In the genomic region with DNA sequence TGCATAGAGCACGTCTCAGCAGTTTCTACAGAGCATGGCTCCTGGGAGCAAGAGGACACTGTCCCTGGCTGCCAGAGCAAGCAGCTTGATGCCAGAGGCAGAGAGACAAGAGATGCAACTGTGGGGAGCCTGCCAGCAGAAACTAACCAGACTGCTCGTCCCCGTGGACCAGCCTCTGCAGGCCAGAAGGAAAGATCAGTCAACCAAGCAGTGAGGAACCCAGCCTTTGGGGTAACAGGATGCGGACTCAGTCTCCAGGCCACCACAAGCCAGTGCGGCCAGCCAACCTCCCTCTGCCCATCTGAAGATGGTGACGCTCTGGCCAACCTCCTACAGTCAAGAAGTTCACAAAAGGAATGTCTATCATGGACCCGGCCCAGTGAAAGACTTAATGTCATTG, we compare ENCODE assay signal across 11 cellular contexts. TPM values are rescaled to one million over a fixed set of nuclear protein-coding genes. Genes with fewer than 3 reads are reported as not detected.
DNase-seq lines count a peak whose midpoint lies in the region; ATAC-seq, FAIRE-seq and TF ChIP-seq lines count a peak whose summit lies in the region.
"Had no signal": no experiment of that assay in that cellular context is flagged by ENCODE, and none has a peak within 500 bp of the region (broad histone marks: within the 10 kb centered on the region; RNA-seq: fewer than 3 reads in every experiment).

No MANE protein-coding gene starts in this region.

- H3K4me1 ChIP-seq in right lobe of liver (peaks cover 0 to 73% (median 36%) of the 10 kb centered on the region in 4 donors), transverse colon (peaks cover 41 to 83% (median 72%) of the 10 kb centered on the region in 4 donors)

- H3K27ac ChIP-seq in right lobe of liver (peak overlapping the region in 1 of 3 donors; percentile 65), transverse colon (peak overlapping the region; percentile 14 to 69 (median 24))

- no peaks in the 10 kb centered on the region for H3K27me3 Mint-ChIP-seq in activated naive CD8-positive, alpha-beta T cell

- H3K27me3 ChIP-seq in right lobe of liver, result no peaks in the 10 kb centered on the region
- no peaks in the 10 kb centered on the region for H3K27me3 ChIP-seq in transverse colon

- TF ChIP-seq EP300 in transverse colon (IDR thresholded peaks at IDR 0.05; ENCODE audit: low read depth), result no peak

- DNase-seq in Right ventricle myocardium superior (peak; percentile 64), left cardiac atrium (no peak), right lobe of liver (peak in 2 of 3 donors; percentile 76 to 83), transverse colon (no peak), GM12892 (ENCODE audit: insufficient read length) (no peak), NAMALWA (ENCODE audit: low spot score) (no peak)
- DNase-seq in stimulated activated CD4-positive, alpha-beta T cell treated with anti-CD3 and anti-CD28 coated beads, Interleukin-4, amount 100 ng/mL, for 4 hours, result no peak
- DNase-seq: anterior cingulate cortex, C1 segment of cervical spinal cord, H7 had no signal

- no peak for FAIRE-seq in GM12892 (lab: Jason Lieb, UNC)

- peaks cover 6% of the 10 kb centered on the region for H3K36me3 Mint-ChIP-seq in activated naive CD8-positive, alpha-beta T cell

- H3K9me3 ChIP-seq in right lobe of liver (no peaks in the 10 kb centered on the region), transverse colon (no peaks in the 10 kb centered on the region)

- H3K4me3 ChIP-seq in right lobe of liver (no peak overlapping the region), transverse colon (no peak overlapping the region)

- 10% methylated on average over 1 of the region's 7 CpGs for WGBS in right lobe of liver (ENCODE audit: insufficient coverage, low coverage, low lambda C conversion rate, missing lambda C conversion rate)
- 59% methylated on average over 7 of the region's 7 CpGs; no CpG with 5 or more reads in 1 of the 2 donors for WGBS in transverse colon (ENCODE audit: low coverage in 1 of 2), 2 donors

- H3K9me3 Mint-ChIP-seq in activated naive CD8-positive, alpha-beta T cell (ENCODE audit: low read depth), result no peaks in the 10 kb centered on the region

- TF ChIP-seq CTCF in right lobe of liver (IDR thresholded peaks at IDR 0.05) (no peak), transverse colon (IDR thresholded peaks at IDR 0.05) (no peak)

- H3K4me1 Mint-ChIP-seq in activated naive CD8-positive, alpha-beta T cell (ENCODE audit: low read depth), result peaks cover 63% of the 10 kb centered on the region

- peak overlapping the region; percentile 88 for H3K27ac Mint-ChIP-seq in activated naive CD8-positive, alpha-beta T cell

- peaks cover 0 to 15% (median 6%) of the 10 kb centered on the region in 4 donors for H3K36me3 ChIP-seq in right lobe of liver
- no peaks in the 10 kb centered on the region for H3K36me3 ChIP-seq in transverse colon

- intact Hi-C loops in Right ventricle myocardium superior (cut with DNase I), result no loop called here
- intact Hi-C loops in left cardiac atrium (cut with DNase I), result no loop called here
- intact Hi-C loops in right lobe of liver (cut with DNase I), result no loop called here
- intact Hi-C loops in transverse colon (cut with DNase I; ENCODE audit: low total_unique reads), result no loop called here

- no peak for ATAC-seq in Right ventricle myocardium superior (ENCODE audit: poor library complexity)
- ATAC-seq in left cardiac atrium, result no peak
- ATAC-seq in right lobe of liver, result peak in 1 of 4 donors; percentile 3

- H3K4me3 Mint-ChIP-seq in activated naive CD8-positive, alpha-beta T cell, result peak overlapping the region; percentile 80

- TF ChIP-seq POLR2A in right lobe of liver (IDR thresholded peaks at IDR 0.05) (no peak), transverse colon (IDR thresholded peaks at IDR 0.05) (no peak), GM12892 (IDR thresholded peaks at IDR 0.05; ENCODE audit: low read depth, low read length) (no peak)

- in situ Hi-C loops in transverse colon (cut with MboI; ENCODE audit: low pct_ligation_motif_present in 1 of 4, low pct_unique_long_range_greater_than_20kb in 1 of 4, low sequenced_read_pairs in 3 of 4), result no loop called here

RNA-seq across cellular contexts. Expression of a gene that starts 3.7 kb away (rescaled TPM):
- total RNA-seq in Right ventricle myocardium superior (58.3 TPM), left cardiac atrium (100 to 1,000 TPM in 1 of 2 donors, 10 to 100 TPM in 1; 95.4 to 127 TPM), right lobe of liver (100 to 1,000 TPM; 181 to 243 (median 213) TPM), transverse colon (100 to 1,000 TPM in 3 of 4 donors, 10 to 100 TPM in 1; 89.4 to 205 (median 147) TPM)
- 47.8 TPM for polyA plus RNA-seq in GM12892 (2012; ENCODE audit: missing spikeins)

RNA-seq across cellular contexts. Expression of a gene that starts 4.0 kb away (rescaled TPM):
- total RNA-seq in Right ventricle myocardium superior (0.27 TPM), left cardiac atrium (1 to 10 TPM in 1 of 2 donors, under 1 TPM in 1; 0.77 to 1.1 TPM), right lobe of liver (1 to 10 TPM in 2 of 6 experiments, under 1 TPM in 3, not detected in 1; 0.43 to 2.6 (median 0.81) TPM), transverse colon (1 to 10 TPM in 1 of 4 donors, under 1 TPM in 1, not detected in 2; 0.68 to 1.5 TPM)
- polyA plus RNA-seq in GM12892 (2012; ENCODE audit: missing spikeins), result 2.1 TPM

RNA-seq across cellular contexts. Expression of a gene that starts 15.8 kb away (rescaled TPM):
- total RNA-seq in Right ventricle myocardium superior, result 14.0 TPM
- total RNA-seq in left cardiac atrium, result 10 to 100 TPM; 10.6 to 15.5 TPM
- 10 to 100 TPM in 2 of 6 experiments, 1 to 10 TPM in 4; 6.3 to 16.9 (median 8.2) TPM for total RNA-seq in right lobe of liver
- 10 to 100 TPM in 3 of 4 donors, 1 to 10 TPM in 1; 3.7 to 21.4 (median 17.9) TPM for total RNA-seq in transverse colon
- polyA plus RNA-seq in GM12892 (2012; ENCODE audit: missing spikeins), result 17.1 TPM

RNA-seq across cellular contexts. Expression of a gene that starts 15.9 kb away (rescaled TPM):
- total RNA-seq in Right ventricle myocardium superior, result 55.4 TPM
- 10 to 100 TPM; 34.1 to 42.5 TPM for total RNA-seq in left cardiac atrium
- 10 to 100 TPM; 37.4 to 68.8 (median 44.5) TPM for total RNA-seq in right lobe of liver
- 10 to 100 TPM; 14.2 to 66.1 (median 50.2) TPM for total RNA-seq in transverse colon
- 23.6 TPM for polyA plus RNA-seq in GM12892 (2012; ENCODE audit: missing spikeins)

RNA-seq across cellular contexts. Expression of a gene that starts 24.1 kb away (rescaled TPM):
- total RNA-seq in Right ventricle myocardium superior (834 TPM), left cardiac atrium (1,000 to 10,000 TPM; 1,074 to 1,076 TPM), right lobe of liver (100 to 1,000 TPM; 529 to 851 (median 616) TPM), transverse colon (1,000 to 10,000 TPM in 2 of 4 donors, 100 to 1,000 TPM in 2; 725 to 1,490 (median 1,034) TPM)
- polyA plus RNA-seq in GM12892 (2012; ENCODE audit: missing spikeins), result 4,474 TPM

Comparison
In these comparisons a context has a peak if more than half of its experiments do, and no peak if none do; other contexts are left out.
1. DNase-seq: peak in Right ventricle myocardium superior (single experiment) and right lobe of liver (2 of 3); none in left cardiac atrium (single experiment), transverse colon (single experiment), stimulated activated CD4-positive, alpha-beta T cell treated with anti-CD3 and anti-CD28 coated beads, Interleukin-4, amount 100 ng/mL, for 4 hours (0 of 2), GM12892 (single experiment) and NAMALWA (single experiment).